Comparison of ENCODE assay signal across 9 cellular contexts in genomic region chr22:32804036-32804435, GRCh38. TPM values are rescaled to one million over a fixed set of nuclear protein-coding genes. Genes with fewer than 3 reads are reported as not detected.
DNase-seq lines count a peak whose midpoint lies in the region; ATAC-seq and TF ChIP-seq lines count a peak whose summit lies in the region.
"Had no signal": no experiment of that assay in that cellular context is flagged by ENCODE, and none has a peak within 500 bp of the region (broad histone marks: within the 10 kb centered on the region; RNA-seq: fewer than 3 reads in every experiment).

No MANE protein-coding gene starts in this region.

- ATAC-seq in lung (ENCODE audit: insufficient read depth, low FRiP score) (no peak), GM21528 (IDR thresholded peaks at IDR 0.05; ENCODE audit: low FRiP score, unreplicated experiment) (no peak), esophagus mucosa (no peak), GM21367 (IDR thresholded peaks at IDR 0.05; ENCODE audit: unreplicated experiment) (no peak)

- intact Hi-C loops in dorsolateral prefrontal cortex (cut with DNase I) (loop anchor here in 1 of 2 donors (5.0 kb wide), 1 partner anchor 392 kb away; the partner anchor contains the start of gene RTCB), tibial artery (cut with DNase I; ENCODE audit: low total_unique reads) (loop anchor here (5.0 to 10.0 kb wide), 2 partner anchors 48 to 179 kb away; no protein-coding TSS in a partner anchor)

- no peaks in the 10 kb centered on the region for H3K9me3 ChIP-seq in lung (ENCODE audit: control insufficient read depth in 2 of 2, insufficient read depth in 1 of 2, low read length in 1 of 2)
- H3K9me3 ChIP-seq in tibial artery = no peaks in the 10 kb centered on the region

- DNase-seq in M059J (ENCODE audit: low read depth) (peak; percentile 55), dorsolateral prefrontal cortex (no peak), lung (ENCODE audit: low spot score) (no peak), tibial artery (peak in 1 of 2 donors; percentile 51), T-helper 1 cell (no peak)
- DNase-seq: activated CD4-positive, alpha-beta memory T cell treated with anti-CD3 and anti-CD28 coated beads, Interleukin-2, amount 10 ng/mL, durations not matched to agents 7 days and 5 days had no signal

- WGBS in lung, 2 donors = 53 to 64% methylated on average over 7 of the region's 7 CpGs

- H3K4me1 ChIP-seq in lung (ENCODE audit: control insufficient read depth in 2 of 2, insufficient read depth in 2 of 2, low read length in 2 of 2) (peaks cover 16 to 21% of the 10 kb centered on the region in 2 donors), tibial artery (peaks cover 6 to 58% (median 29%) of the 10 kb centered on the region in 4 donors)

- H3K4me3 ChIP-seq in dorsolateral prefrontal cortex (peak overlapping the region in 54 of 59 donors; percentile 2 to 84 (median 70)), lung (peak overlapping the region; percentile 64), tibial artery (peak overlapping the region; percentile 81 to 92)

- H3K36me3 ChIP-seq in lung (ENCODE audit: control insufficient read depth in 2 of 2, insufficient read depth in 2 of 2, low read length in 2 of 2) (no peaks in the 10 kb centered on the region), tibial artery (peaks cover 0 to 11% (median 10%) of the 10 kb centered on the region in 3 donors)

- TF ChIP-seq CTCF in dorsolateral prefrontal cortex (IDR thresholded peaks at IDR 0.05 in 54 of 56, conservative IDR thresholded peaks at IDR 0.05 in 2 of 56; ENCODE audit: low read depth in 1 of 56, partially characterized antibody in 56 of 56) = no peak
- no peak for TF ChIP-seq CTCF in lung (IDR thresholded peaks at IDR 0.05; ENCODE audit: control extremely low read depth, extremely low read depth)
- no peak for TF ChIP-seq CTCF in tibial artery (IDR thresholded peaks at IDR 0.05)

- peak overlapping the region in 18 of 59 donors; percentile 8 to 77 (median 46) for H3K27ac ChIP-seq in dorsolateral prefrontal cortex
- H3K27ac ChIP-seq in lung (ENCODE audit: low read depth in 1 of 2, low read length in 1 of 2) = peak overlapping the region; percentile 75 to 95
- peak overlapping the region; percentile 89 to 92 for H3K27ac ChIP-seq in tibial artery

- peaks cover 0 to 4% (median 0%) of the 10 kb centered on the region in 45 donors for H3K27me3 ChIP-seq in dorsolateral prefrontal cortex
- no peaks in the 10 kb centered on the region for H3K27me3 ChIP-seq in lung (ENCODE audit: control insufficient read depth, insufficient read depth)
- H3K27me3 ChIP-seq in tibial artery = no peaks in the 10 kb centered on the region

RNA-seq across cellular contexts. Expression of gene TIMP3, which starts 2.5 kb away (rescaled TPM):
- total RNA-seq in M059J (2014; rRNA removed; shearing (Covaris generic)) = 45.9 and 62.1 TPM in 2 replicates
- total RNA-seq in dorsolateral prefrontal cortex (100 to 1,000 TPM in 10 of 120 experiments, 10 to 100 TPM in 110; 30.5 to 155 (median 57.5) TPM), lung (100 to 1,000 TPM; 251 to 547 TPM), esophagus mucosa (20.1 TPM)
- polyA plus RNA-seq in lung = 100 to 1,000 TPM; 129 to 227 TPM
- total RNA-seq: activated CD4-positive, alpha-beta memory T cell treated with anti-CD3 and anti-CD28 coated beads, Interleukin-2, amount 10 ng/mL, durations not matched to agents 7 days and 5 days had no signal
